Comparison of ENCODE assay signal across 1 cellular context in the genomic region with DNA sequence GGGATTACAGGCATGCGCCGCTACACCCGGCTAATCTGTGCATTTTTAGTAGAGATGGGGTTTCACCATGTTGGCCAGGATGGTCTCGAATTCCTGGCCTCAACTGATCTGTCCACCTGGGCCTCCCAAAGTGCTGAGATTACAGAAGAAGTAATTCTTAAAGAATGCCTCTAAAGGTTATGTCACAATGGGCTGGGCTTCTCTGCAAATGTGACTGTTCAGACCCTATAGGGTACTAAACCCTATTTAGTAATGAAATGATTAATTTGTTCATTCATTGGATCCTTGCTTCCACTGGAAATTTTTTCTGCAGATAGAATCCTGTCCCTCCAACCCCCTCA.
TF ChIP-seq lines count a peak whose summit lies in the region.

No MANE protein-coding gene starts in this region.

TF ChIP-seq in HCT116, 20 proteins besides CTCF, POLR2A, EP300 and RAD21:
- TF ChIP-seq, protein P1, sequence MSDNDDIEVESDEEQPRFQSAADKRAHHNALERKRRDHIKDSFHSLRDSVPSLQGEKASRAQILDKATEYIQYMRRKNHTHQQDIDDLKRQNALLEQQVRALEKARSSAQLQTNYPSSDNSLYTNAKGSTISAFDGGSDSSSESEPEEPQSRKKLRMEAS (IDR thresholded peaks at IDR 0.05): no peak
- TF ChIP-seq SRF (IDR thresholded peaks at IDR 0.05; ENCODE audit: low read depth) (no peak), EZH2 (IDR thresholded peaks at IDR 0.05) (no peak), EZH2phosphoT487 (IDR thresholded peaks at IDR 0.05; ENCODE audit: borderline replicate concordance) (no peak)
